ENCODE assay signal across 1 cellular context in genomic region chr2:112204411-112204810, GRCh38.
TF ChIP-seq lines count a peak whose summit lies in the region.

No MANE protein-coding gene starts in this region.

TF ChIP-seq in K562, 482 proteins besides CTCF, POLR2A, EP300 and RAD21 (continued from another document):
- no peak for TF ChIP-seq NFE2 (IDR thresholded peaks at IDR 0.05; ENCODE audit: low read depth)
- TF ChIP-seq FOXP1 (CRISPR knock-in tag; IDR thresholded peaks at IDR 0.05) = no peak
- no peak for TF ChIP-seq SREBF2 (CRISPR knock-in tag; IDR thresholded peaks at IDR 0.05)
- no peak for TF ChIP-seq KLF16 (IDR thresholded peaks at IDR 0.05)
- TF ChIP-seq ZNF140 (CRISPR knock-in tag; IDR thresholded peaks at IDR 0.05) = no peak
- TF ChIP-seq SRSF9 (IDR thresholded peaks at IDR 0.05; ENCODE audit: borderline replicate concordance, low read depth, low read length) = no peak
- TF ChIP-seq ZNF175 (CRISPR knock-in tag; IDR thresholded peaks at IDR 0.05; ENCODE audit: low read depth) = no peak
- no peak for TF ChIP-seq STAG1 (CRISPR knock-in tag; IDR thresholded peaks at IDR 0.05; ENCODE audit: borderline replicate concordance)
- no peak for TF ChIP-seq SRSF3 (IDR thresholded peaks at IDR 0.05; ENCODE audit: insufficient read depth, low read length)
- TF ChIP-seq ARID3B (CRISPR knock-in tag; IDR thresholded peaks at IDR 0.05; ENCODE audit: borderline replicate concordance) = no peak
- TF ChIP-seq ETV6 (IDR thresholded peaks at IDR 0.05; ENCODE audit: borderline replicate concordance in 1 of 2, low read depth in 2 of 2, low read length in 1 of 2) = no peak
- TF ChIP-seq ETV6 (CRISPR knock-in tag; IDR thresholded peaks at IDR 0.05; ENCODE audit: borderline replicate concordance) = no peak
- no peak for TF ChIP-seq MED1 (CRISPR knock-in tag; IDR thresholded peaks at IDR 0.05; ENCODE audit: borderline replicate concordance)
- TF ChIP-seq, protein P1, sequence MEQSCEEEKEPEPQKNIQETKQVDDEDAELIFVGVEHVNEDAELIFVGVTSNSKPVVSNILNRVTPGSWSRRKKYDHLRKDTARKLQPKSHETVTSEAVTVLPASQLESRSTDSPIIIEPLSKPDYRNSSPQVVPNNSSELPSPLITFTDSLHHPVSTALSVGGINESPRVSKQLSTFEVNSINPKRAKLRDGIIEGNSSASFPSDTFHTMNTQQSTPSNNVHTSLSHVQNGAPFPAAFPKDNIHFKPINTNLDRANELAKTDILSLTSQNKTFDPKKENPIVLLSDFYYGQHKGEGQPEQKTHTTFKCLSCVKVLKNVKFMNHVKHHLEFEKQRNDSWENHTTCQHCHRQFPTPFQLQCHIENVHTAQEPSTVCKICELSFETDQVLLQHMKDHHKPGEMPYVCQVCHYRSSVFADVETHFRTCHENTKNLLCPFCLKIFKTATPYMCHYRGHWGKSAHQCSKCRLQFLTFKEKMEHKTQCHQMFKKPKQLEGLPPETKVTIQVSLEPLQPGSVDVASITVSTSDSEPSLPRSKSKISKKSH (CRISPR knock-in tag; IDR thresholded peaks at IDR 0.05) = peak; percentile 71
- no peak for TF ChIP-seq ZNF696 (CRISPR knock-in tag; conservative IDR thresholded peaks at IDR 0.05)
- no peak for TF ChIP-seq POLR3G (IDR thresholded peaks at IDR 0.05; ENCODE audit: extremely low read depth, insufficient read length, insufficient replicate concordance)
- TF ChIP-seq ZNF717 (CRISPR knock-in tag; IDR thresholded peaks at IDR 0.05) = no peak
- no peak for TF ChIP-seq KAT8 (IDR thresholded peaks at IDR 0.05; ENCODE audit: low read depth)
- TF ChIP-seq FOSL1 (tag; conservative IDR thresholded peaks at IDR 0.05) = no peak
- no peak for TF ChIP-seq ZNF589 (CRISPR knock-in tag; IDR thresholded peaks at IDR 0.05; ENCODE audit: low read depth)
- TF ChIP-seq STAT5A (IDR thresholded peaks at IDR 0.05; ENCODE audit: borderline replicate concordance, low read length) = no peak
